ENCODE assay signal across 9 cellular contexts in the genomic region with DNA sequence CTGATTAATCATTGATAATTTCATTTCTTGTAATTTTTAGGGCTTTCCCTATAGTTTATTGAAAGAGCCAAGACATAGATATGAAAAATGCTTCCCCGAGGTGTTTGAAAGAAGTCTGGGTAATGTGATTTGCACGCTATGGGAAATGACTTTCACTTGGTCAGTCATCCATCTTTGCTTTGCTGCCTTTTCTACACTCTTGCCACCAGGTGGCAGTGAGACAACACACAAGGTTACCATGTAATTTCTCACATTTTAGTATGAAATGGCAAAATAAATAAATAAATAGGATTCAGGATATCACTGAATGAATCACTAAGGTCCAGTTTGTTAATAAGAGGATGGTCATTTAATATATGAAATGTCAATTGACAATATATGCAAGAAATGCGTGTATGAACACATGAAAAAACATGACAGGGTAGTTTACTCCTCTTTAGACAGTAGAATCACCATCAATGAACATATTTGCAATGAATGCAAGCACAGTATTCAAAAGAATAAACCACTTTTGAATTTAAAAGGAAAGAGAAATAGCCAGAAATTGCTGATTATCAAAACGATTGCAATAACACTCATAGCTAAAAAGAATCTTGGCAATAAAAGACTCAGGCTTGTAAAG. TPM values are rescaled to one million over a fixed set of nuclear protein-coding genes. Genes with fewer than 3 reads are reported as not detected.
A peak's percentile ranks its signal among the peaks of the same experiment; 100 is the strongest.
DNase-seq lines count a peak whose midpoint lies in the region; ATAC-seq and TF ChIP-seq lines count a peak whose summit lies in the region.
"Had no signal": no experiment of that assay in that cellular context is flagged by ENCODE, and none has a peak within 500 bp of the region (broad histone marks: within the 10 kb centered on the region; RNA-seq: fewer than 3 reads in every experiment).

No MANE protein-coding gene starts in this region.

- H3K4me3 ChIP-seq in breast epithelium (no peak overlapping the region), lower lobe of right lung (no peak overlapping the region)

- no peaks in the 10 kb centered on the region for H3K4me1 ChIP-seq in breast epithelium
- no peaks in the 10 kb centered on the region for H3K4me1 ChIP-seq in lower lobe of right lung

- no peaks in the 10 kb centered on the region for H3K27me3 ChIP-seq in breast epithelium
- H3K27me3 ChIP-seq in lower lobe of right lung (ENCODE audit: low read depth) = no peaks in the 10 kb centered on the region

- no peaks in the 10 kb centered on the region for H3K9me3 Mint-ChIP-seq in activated CD8-positive, alpha-beta memory T cell treated with anti-CD3 and anti-CD28 coated beads, Interleukin-2, amount 10 ng/mL, durations not matched to agents 7 days and 5 days (ENCODE audit: low read depth)

- no peak overlapping the region for H3K4me3 Mint-ChIP-seq in activated CD8-positive, alpha-beta memory T cell treated with anti-CD3 and anti-CD28 coated beads, Interleukin-2, amount 10 ng/mL, durations not matched to agents 7 days and 5 days

- peak; percentile 41 for DNase-seq in activated CD8-positive, alpha-beta memory T cell treated with anti-CD3 and anti-CD28 coated beads, Interleukin-2, amount 10 ng/mL, durations not matched to agents 7 days and 5 days
- no peak for DNase-seq in activated CD8-positive, alpha-beta memory T cell treated with anti-CD3 and anti-CD28 coated beads, Interleukin-2, amount 50 U/mL, for 4 hours
- peak; percentile 46 for DNase-seq in NCI-H526 treated with DMSO at 0.1 percent for 48 hours (lab: John Stamatoyannopoulos, UW)
- DNase-seq in breast epithelium (ENCODE audit: low spot score in 2 of 2) = no peak
- DNase-seq in lower lobe of right lung = no peak
- no peak for DNase-seq in activated effector memory CD4-positive, alpha-beta T cell treated with anti-CD3 and anti-CD28 coated beads, Interleukin-2, amount 50 U/mL, for 16 hours
- DNase-seq: left cardiac atrium had no signal

- H3K4me1 Mint-ChIP-seq in activated CD8-positive, alpha-beta memory T cell treated with anti-CD3 and anti-CD28 coated beads, Interleukin-2, amount 10 ng/mL, durations not matched to agents 7 days and 5 days = no peaks in the 10 kb centered on the region

- H3K36me3 Mint-ChIP-seq in activated CD8-positive, alpha-beta memory T cell treated with anti-CD3 and anti-CD28 coated beads, Interleukin-2, amount 10 ng/mL, durations not matched to agents 7 days and 5 days = no peaks in the 10 kb centered on the region

- no peak overlapping the region for H3K27ac Mint-ChIP-seq in activated CD8-positive, alpha-beta memory T cell treated with anti-CD3 and anti-CD28 coated beads, Interleukin-2, amount 10 ng/mL, durations not matched to agents 7 days and 5 days

- no peak for TF ChIP-seq POLR2A in breast epithelium (IDR thresholded peaks at IDR 0.05)

- peak; percentile 10 to 28 (median 25) for TF ChIP-seq CTCF in breast epithelium (IDR thresholded peaks at IDR 0.05)
- peak; percentile 65 for TF ChIP-seq CTCF in lower lobe of right lung (IDR thresholded peaks at IDR 0.05)

- H3K9me3 ChIP-seq in breast epithelium (no peaks in the 10 kb centered on the region), lower lobe of right lung (no peaks in the 10 kb centered on the region)

- no peaks in the 10 kb centered on the region for H3K36me3 ChIP-seq in breast epithelium
- no peaks in the 10 kb centered on the region for H3K36me3 ChIP-seq in lower lobe of right lung

- CTCF ChIA-PET in activated CD8-positive, alpha-beta memory T cell treated with anti-CD3 and anti-CD28 coated beads, Interleukin-2, amount 10 ng/mL, durations not matched to agents 7 days and 5 days (lab: Charles Lee) = interaction anchor here (1.1 kb wide), 1 partner anchor 13 kb away, joined by 3 read pairs; no protein-coding TSS in a partner anchor

- ATAC-seq in activated CD8-positive, alpha-beta memory T cell treated with anti-CD3 and anti-CD28 coated beads, Interleukin-2, amount 10 ng/mL, durations not matched to agents 7 days and 5 days = no peak
- ATAC-seq in GM21390 (IDR thresholded peaks at IDR 0.05; ENCODE audit: unreplicated experiment) (peak; percentile 94), HG03469 (IDR thresholded peaks at IDR 0.05; ENCODE audit: unreplicated experiment) (peak; percentile 96), lower lobe of right lung (peak; percentile 42 to 51)

- intact Hi-C loops in breast epithelium (cut with DNase I; ENCODE audit: low total_unique reads) = no loop called here
- intact Hi-C loops in lower lobe of right lung (cut with DNase I) = no loop called here

- H3K27ac ChIP-seq in breast epithelium = no peak overlapping the region
- H3K27ac ChIP-seq in lower lobe of right lung = no peak overlapping the region

- no peaks in the 10 kb centered on the region for H3K27me3 Mint-ChIP-seq in activated CD8-positive, alpha-beta memory T cell treated with anti-CD3 and anti-CD28 coated beads, Interleukin-2, amount 10 ng/mL, durations not matched to agents 7 days and 5 days

RNA-seq across cellular contexts. Expression of a gene that starts 52.2 kb away (rescaled TPM):
- total RNA-seq in activated CD8-positive, alpha-beta memory T cell treated with anti-CD3 and anti-CD28 coated beads, Interleukin-2, amount 10 ng/mL, durations not matched to agents 7 days and 5 days = not detected
- total RNA-seq in breast epithelium (not detected), lower lobe of right lung (0.09 TPM)

Comparison
In these comparisons a context has a peak if more than half of its experiments do, and no peak if none do; other contexts are left out.
1. DNase-seq: peak in activated CD8-positive, alpha-beta memory T cell treated with anti-CD3 and anti-CD28 coated beads, Interleukin-2, amount 10 ng/mL, durations not matched to agents 7 days and 5 days (single experiment) and NCI-H526 treated with DMSO at 0.1 percent for 48 hours (single experiment); none in activated CD8-positive, alpha-beta memory T cell treated with anti-CD3 and anti-CD28 coated beads, Interleukin-2, amount 50 U/mL, for 4 hours (single experiment), breast epithelium (0 of 2), lower lobe of right lung (single experiment) and activated effector memory CD4-positive, alpha-beta T cell treated with anti-CD3 and anti-CD28 coated beads, Interleukin-2, amount 50 U/mL, for 16 hours (single experiment).